ENCODE assay signal across 18 cellular contexts in the genomic region with DNA sequence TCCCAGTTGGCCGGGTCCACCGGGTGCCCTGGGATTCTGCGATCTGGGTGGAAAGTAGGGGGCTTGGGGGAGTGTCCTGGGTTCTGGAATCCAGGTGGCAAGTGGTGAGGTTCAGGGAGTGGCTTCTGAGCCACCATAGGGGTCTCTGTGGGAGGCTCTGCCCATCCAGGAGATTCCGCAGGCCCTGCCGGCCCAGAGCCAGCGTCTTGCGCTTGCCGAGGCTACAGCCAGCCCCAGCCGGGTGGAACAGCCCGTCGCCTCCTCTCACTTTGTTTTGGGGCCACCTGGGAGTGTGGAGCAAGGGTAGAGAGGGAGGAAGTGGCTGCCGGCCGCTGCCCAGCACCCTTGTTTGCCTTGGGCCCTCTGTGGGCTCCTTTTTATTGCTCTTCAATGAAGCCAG.
DNase-seq lines count a peak whose midpoint lies in the region; ATAC-seq and TF ChIP-seq lines count a peak whose summit lies in the region.
"Had no signal": no experiment of that assay in that cellular context is flagged by ENCODE, and none has a peak within 500 bp of the region (broad histone marks: within the 10 kb centered on the region; RNA-seq: fewer than 3 reads in every experiment).

No MANE protein-coding gene starts in this region.

- DNase-seq in Peyer's patch, result no peak
- peak in 2 of 5 donors; percentile 51 to 61 for DNase-seq in heart left ventricle
- no peak for DNase-seq in thoracic aorta (ENCODE audit: low spot score)
- DNase-seq in NCI-H187 (lab: John Stamatoyannopoulos, UW), result no peak
- DNase-seq in NCI-H526 treated with DMSO at 0.1 percent for 48 hours (lab: John Stamatoyannopoulos, UW), result no peak
- no peak for DNase-seq in activated CD4-positive, alpha-beta T cell treated with anti-CD3 and anti-CD28 coated beads, Interleukin-2, amount 50 U/mL, for 1 hour
- DNase-seq: activated CD4-positive, alpha-beta T cell treated with anti-CD3 and anti-CD28 coated beads, Interleukin-2, amount 10 ng/mL, durations not matched to agents 7 days and 5 days; activated T-cell treated with anti-CD3 and anti-CD28 coated beads, Interleukin-2, amount 50 U/mL, for 24 hours; hypothalamus; KG1; NCI-H1436; NCI-H226; SJCRH30; stimulated activated naive CD8-positive, alpha-beta T cell treated with anti-CD3 and anti-CD28 coated beads, Interleukin-15, amount 100 ng/mL, for 72 hours had no signal

- H3K36me3 ChIP-seq in Peyer's patch (peaks cover 0 to 45% (median 0%) of the 10 kb centered on the region in 3 donors), heart left ventricle (peaks cover 0 to 32% (median 13%) of the 10 kb centered on the region in 9 donors), muscle layer of colon (ENCODE audit: insufficient read depth, low read length) (peaks cover 23% of the 10 kb centered on the region), thoracic aorta (peaks cover 21% of the 10 kb centered on the region)

- intact Hi-C loops in heart left ventricle (cut with DNase I), result loop anchor here in 5 of 10 donors (5.0 to 10.0 kb wide), 3 partner anchors 45 to 188 kb away; partner anchors contain the start of gene KMT5B (in 1 of the 5)

- H3K27me3 ChIP-seq in Peyer's patch (no peaks in the 10 kb centered on the region), heart left ventricle (no peaks in the 10 kb centered on the region), muscle layer of colon (ENCODE audit: control insufficient read depth in 1 of 2, insufficient read depth in 2 of 2, low read length in 2 of 2) (no peaks in the 10 kb centered on the region), thoracic aorta (replicated peaks; ENCODE audit: insufficient read depth) (no peaks in the 10 kb centered on the region)
- H3K27me3 ChIP-seq: SJCRH30 had no signal

- H3K27ac ChIP-seq in Peyer's patch (peak overlapping the region in 3 of 4 donors; percentile 69 to 85 (median 79)), heart left ventricle (peak overlapping the region; percentile 64 to 91 (median 84)), muscle layer of colon (ENCODE audit: low read depth, low read length) (peak overlapping the region; percentile 85), thoracic aorta (peak overlapping the region; percentile 47 to 58)
- H3K27ac ChIP-seq: SJCRH30 had no signal

- 24 to 45% (median 31%) methylated on average over 10 to 13 of the region's 13 CpGs for WGBS in heart left ventricle, 4 donors

- peak in 3 of 4 donors; percentile 37 to 39 (median 39) for ATAC-seq in heart left ventricle
- ATAC-seq in thoracic aorta (ENCODE audit: insufficient number of reproducible peaks, low FRiP score, low read depth), result no peak
- no peak for ATAC-seq in GM21786 (IDR thresholded peaks at IDR 0.05; ENCODE audit: unreplicated experiment)
- ATAC-seq: esophagus mucosa; stimulated activated naive CD8-positive, alpha-beta T cell treated with anti-CD3 and anti-CD28 coated beads, Interleukin-15, amount 100 ng/mL, for 72 hours had no signal

- H3K9ac ChIP-seq in muscle layer of colon (ENCODE audit: low read length), result no peak overlapping the region

- TF ChIP-seq POLR2A in Peyer's patch (IDR thresholded peaks at IDR 0.05), result no peak
- TF ChIP-seq POLR2A in heart left ventricle (IDR thresholded peaks at IDR 0.05), result no peak

- H3K4me1 ChIP-seq in Peyer's patch (peaks cover 0 to 39% (median 4%) of the 10 kb centered on the region in 4 donors), heart left ventricle (peaks cover 9 to 54% (median 33%) of the 10 kb centered on the region in 12 donors), muscle layer of colon (ENCODE audit: insufficient read depth, low read length) (peaks cover 35% of the 10 kb centered on the region), thoracic aorta (ENCODE audit: control insufficient read depth in 1 of 2, low read depth in 2 of 2) (peaks cover 20 to 23% of the 10 kb centered on the region in 2 donors)
- H3K4me1 ChIP-seq: HAP-1 had no signal

- H3K4me3 ChIP-seq in Peyer's patch, result no peak overlapping the region
- peak overlapping the region in 1 of 12 donors; percentile 4 for H3K4me3 ChIP-seq in heart left ventricle
- H3K4me3 ChIP-seq in muscle layer of colon (ENCODE audit: low read depth in 1 of 2, low read length in 2 of 2), result no peak overlapping the region
- peak overlapping the region; percentile 24 for H3K4me3 ChIP-seq in thoracic aorta
- H3K4me3 ChIP-seq: HAP-1, SJCRH30 had no signal

- H3K9me3 ChIP-seq in Peyer's patch, result no peaks in the 10 kb centered on the region
- H3K9me3 ChIP-seq in heart left ventricle, result no peaks in the 10 kb centered on the region
- no peaks in the 10 kb centered on the region for H3K9me3 ChIP-seq in muscle layer of colon (ENCODE audit: low read length)
- H3K9me3 ChIP-seq in thoracic aorta, result no peaks in the 10 kb centered on the region
- H3K9me3 ChIP-seq: HAP-1, SJCRH30 had no signal

- TF ChIP-seq CTCF in Peyer's patch (IDR thresholded peaks at IDR 0.05) (no peak), heart left ventricle (IDR thresholded peaks at IDR 0.05) (no peak), thoracic aorta (IDR thresholded peaks at IDR 0.05) (no peak)

Comparison
In these comparisons a context has a peak if more than half of its experiments do, and no peak if none do; other contexts are left out.
1. ATAC-seq: peak in heart left ventricle (3 of 4); none in thoracic aorta (single experiment) and GM21786 (single experiment).
2. Peak in every context shown above with its lines, with median percentiles within 50 percentile points of each other: H3K27ac ChIP-seq.